ENCODE assay signal across 23 cellular contexts in the genomic region with DNA sequence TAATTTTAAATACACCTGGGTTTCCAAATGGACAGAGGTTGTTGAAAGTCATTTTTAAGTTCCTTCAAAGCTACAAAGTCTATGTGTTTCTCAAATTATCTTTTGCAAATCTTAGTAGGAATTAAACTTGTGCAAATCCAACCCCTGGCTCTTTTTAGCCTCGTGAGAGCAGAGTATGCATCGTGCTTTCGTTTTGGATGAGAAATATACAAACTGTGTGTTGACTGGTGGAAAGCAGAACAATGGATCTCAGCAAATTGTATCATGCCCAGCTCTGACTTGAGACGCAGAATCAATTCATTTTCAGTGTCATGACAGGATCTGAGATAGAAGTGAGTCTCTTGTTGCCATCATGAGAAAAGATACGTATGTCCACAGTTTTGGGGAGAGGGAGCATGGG.
DNase-seq lines count a peak whose midpoint lies in the region; ATAC-seq and TF ChIP-seq lines count a peak whose summit lies in the region.
"Had no signal": no experiment of that assay in that cellular context is flagged by ENCODE, and none has a peak within 500 bp of the region (broad histone marks: within the 10 kb centered on the region; RNA-seq: fewer than 3 reads in every experiment).

No MANE protein-coding gene starts in this region.

- H3K9me2 ChIP-seq in SK-N-SH: no peaks in the 10 kb centered on the region

- H3K4me3 Mint-ChIP-seq in type B pancreatic cell: no peak overlapping the region
- H3K4me3 Mint-ChIP-seq: activated CD8-positive, alpha-beta T cell treated with anti-CD3 and anti-CD28 coated beads for 36 hours; B cell; H9; immature natural killer cell had no signal

- peak overlapping the region in 1 of 2 experiments; percentile 87; a peak in 3 of 4 replicates for H3K27ac ChIP-seq in SK-N-SH (ENCODE audit: low read depth in 2 of 2, low read length in 1 of 2)
- peak overlapping the region; percentile 75 for H3K27ac ChIP-seq in RWPE2 (ENCODE audit: poor library complexity, severe bottlenecking)
- peak overlapping the region; percentile 30 for H3K27ac ChIP-seq in foreskin keratinocyte
- H3K27ac ChIP-seq: adrenal gland, left ventricle myocardium inferior, RWPE1 had no signal

- peak overlapping the region; percentile 62 for H3K27ac Mint-ChIP-seq in type B pancreatic cell
- H3K27ac Mint-ChIP-seq: activated CD8-positive, alpha-beta T cell treated with anti-CD3 and anti-CD28 coated beads for 36 hours; B cell; H9; immature natural killer cell had no signal

- CTCF ChIA-PET in SK-N-SH (lab: Yijun Ruan, JAX): no interaction called here

- peak overlapping the region; percentile 8; the same call in 1 of the 2 replicates for H3K9ac ChIP-seq in SK-N-SH

- TF ChIP-seq EP300 in SK-N-SH (IDR thresholded peaks at IDR 0.05; ENCODE audit: borderline replicate concordance in 1 of 2, low read depth in 1 of 2, low read length in 1 of 2): no peak

- peaks cover 17% of the 10 kb centered on the region for H3K9me3 Mint-ChIP-seq in type B pancreatic cell
- H3K9me3 Mint-ChIP-seq: H9 had no signal

- no peaks in the 10 kb centered on the region for H4K20me1 ChIP-seq in SK-N-SH (ENCODE audit: insufficient read depth)

- H3K27me3 Mint-ChIP-seq in type B pancreatic cell: no peaks in the 10 kb centered on the region
- H3K27me3 Mint-ChIP-seq: activated CD8-positive, alpha-beta T cell treated with anti-CD3 and anti-CD28 coated beads for 36 hours had no signal

- peaks cover 6% of the 10 kb centered on the region for H3F3A ChIP-seq in SK-N-SH (replicated peaks; ENCODE audit: insufficient read depth)

- TF ChIP-seq RAD21 in SK-N-SH (IDR thresholded peaks at IDR 0.05; ENCODE audit: low read length): no peak

- no peaks in the 10 kb centered on the region for H3K27me3 ChIP-seq in SK-N-SH (ENCODE audit: insufficient read depth)
- H3K27me3 ChIP-seq in RWPE2 (ENCODE audit: insufficient read depth, poor library complexity, severe bottlenecking): no peaks in the 10 kb centered on the region
- H3K27me3 ChIP-seq in foreskin keratinocyte: no peaks in the 10 kb centered on the region
- H3K27me3 ChIP-seq: MG63 had no signal

- peak overlapping the region; percentile 7; the same call in 1 of the 2 replicates for H3K4me2 ChIP-seq in SK-N-SH

- no peaks in the 10 kb centered on the region for H3K79me2 ChIP-seq in SK-N-SH (ENCODE audit: insufficient read depth)

- POLR2A ChIA-PET in SK-N-SH (lab: Yijun Ruan, JAX): no interaction called here

- TF ChIP-seq CTCF in SK-N-SH (IDR thresholded peaks at IDR 0.05) (no peak), RWPE2 (IDR thresholded peaks at IDR 0.05; ENCODE audit: poor library complexity, severe bottlenecking) (no peak), foreskin keratinocyte (conservative IDR thresholded peaks at IDR 0.05) (no peak), type B pancreatic cell (conservative IDR thresholded peaks at IDR 0.05) (no peak), mucosa of descending colon (IDR thresholded peaks at IDR 0.05) (no peak)

- no peak for DNase-seq in SK-N-SH
- no peak for DNase-seq in RWPE2 (ENCODE audit: low spot score)
- DNase-seq in foreskin keratinocyte: no peak
- no peak for DNase-seq in type B pancreatic cell (ENCODE audit: extremely low spot score, unreplicated experiment)
- DNase-seq in cardiac septum (ENCODE audit: low spot score): no peak
- no peak for DNase-seq in mucosa of descending colon
- DNase-seq: activated CD8-positive, alpha-beta T cell treated with anti-CD3 and anti-CD28 coated beads for 36 hours; activated gamma-delta T cell treated with Interleukin-2 at 50 U/mL for 16 hours; adrenal gland; cortex of kidney; H9; immature natural killer cell; left ventricle myocardium inferior; MG63; NCI-H2171; NCI-H524; stimulated activated CD4-positive, alpha-beta T cell treated with anti-CD3 and anti-CD28 coated beads, Interleukin-4, amount 100 ng/mL, for 1 hour; stimulated activated naive CD8-positive, alpha-beta T cell treated with anti-CD3 and anti-CD28 coated beads, Interleukin-15, Interleukin-2, amounts not matched to agents 100 U/mL and 50 U/mL, for 24 hours had no signal

- WGBS in SK-N-SH (ENCODE audit: low lambda C conversion rate): 89% methylated on average over 5 of the region's 5 CpGs

- ATAC-seq in SK-N-SH treated with all-trans-retinoic acid at 6 μM for 48 hours (no peak), RWPE2 (ENCODE audit: low read depth) (no peak), foreskin keratinocyte (no peak), HG03280 (IDR thresholded peaks at IDR 0.05; ENCODE audit: unreplicated experiment) (no peak), mucosa of descending colon (no peak)
- ATAC-seq: activated CD4-positive, CD25-positive, alpha-beta regulatory T cell treated with anti-CD3 and anti-CD28 coated beads, Interleukin-2, amount 50 U/mL, for 24 hours; stimulated activated naive CD8-positive, alpha-beta T cell treated with anti-CD3 and anti-CD28 coated beads, Interleukin-15, Interleukin-2, amounts not matched to agents 100 U/mL and 50 U/mL, for 24 hours had no signal

- H3K36me3 ChIP-seq in SK-N-SH (replicated peaks in 1 of 2; ENCODE audit: control insufficient read depth in 1 of 2, insufficient read depth in 2 of 2, low read length in 1 of 2) (no peaks in the 10 kb centered on the region), RWPE2 (ENCODE audit: low read depth) (no peaks in the 10 kb centered on the region), mucosa of descending colon (ENCODE audit: low read depth) (no peaks in the 10 kb centered on the region)
- H3K36me3 ChIP-seq: adrenal gland, left ventricle myocardium inferior, MG63 had no signal

- H3K4me3 ChIP-seq in SK-N-SH (ENCODE audit: low read depth in 2 of 2, low read length in 1 of 2): no peak overlapping the region
- no peak overlapping the region for H3K4me3 ChIP-seq in RWPE2 (ENCODE audit: severe bottlenecking)
- no peak overlapping the region for H3K4me3 ChIP-seq in mucosa of descending colon
- H3K4me3 ChIP-seq: adrenal gland, left ventricle myocardium inferior, MG63 had no signal

- H3K4me1 ChIP-seq in SK-N-SH (ENCODE audit: control insufficient read depth in 1 of 2, insufficient read depth in 2 of 2, low read depth in 1 of 2, low read length in 1 of 2) (0 out of 4 replicates have a peak, but pooled peaks cover 0 to 5% of the 10 kb centered on the region in 2 experiments), RWPE2 (ENCODE audit: insufficient read depth, poor library complexity, severe bottlenecking) (peaks cover 24% of the 10 kb centered on the region), foreskin keratinocyte (peaks cover 30% of the 10 kb centered on the region), mucosa of descending colon (ENCODE audit: low read depth) (no peaks in the 10 kb centered on the region)
- H3K4me1 ChIP-seq: adrenal gland, left ventricle myocardium inferior had no signal

- intact Hi-C loops in cardiac septum (cut with DNase I): no loop called here
- intact Hi-C loops in mucosa of descending colon (cut with DNase I, micrococcal nuclease): no loop called here

- no peaks in the 10 kb centered on the region for H3K36me3 Mint-ChIP-seq in type B pancreatic cell

- peak overlapping the region; percentile 56 for H2AFZ ChIP-seq in SK-N-SH (ENCODE audit: low read depth)

- H3K4me1 Mint-ChIP-seq in type B pancreatic cell (ENCODE audit: unreplicated experiment): peaks cover 18% of the 10 kb centered on the region
- H3K4me1 Mint-ChIP-seq: B cell, immature natural killer cell had no signal

- H3K9me3 ChIP-seq in SK-N-SH: no peaks in the 10 kb centered on the region
- H3K9me3 ChIP-seq in RWPE2 (ENCODE audit: severe bottlenecking): no peaks in the 10 kb centered on the region
- H3K9me3 ChIP-seq in mucosa of descending colon: no peaks in the 10 kb centered on the region
- H3K9me3 ChIP-seq: adrenal gland, left ventricle myocardium inferior, MG63 had no signal

TF ChIP-seq in SK-N-SH, 30 proteins besides CTCF, POLR2A, EP300 and RAD21 (continues in another document):
- no peak for TF ChIP-seq CHD2 (IDR thresholded peaks at IDR 0.05; ENCODE audit: low read length, partially characterized antibody)
- no peak for TF ChIP-seq POLR2AphosphoS5 (IDR thresholded peaks at IDR 0.05; ENCODE audit: low read depth, low read length)
- TF ChIP-seq YY1 (IDR thresholded peaks at IDR 0.05; ENCODE audit: low read depth): no peak
- no peak for TF ChIP-seq TCF12 (IDR thresholded peaks at IDR 0.05)
- no peak for TF ChIP-seq ELF1 (IDR thresholded peaks at IDR 0.05)
- no peak for TF ChIP-seq RCOR1 (IDR thresholded peaks at IDR 0.05; ENCODE audit: low read length)
- TF ChIP-seq SIN3A (IDR thresholded peaks at IDR 0.05; ENCODE audit: borderline replicate concordance, low read depth, low read length): no peak
- TF ChIP-seq JUND (IDR thresholded peaks at IDR 0.05): no peak
- no peak for TF ChIP-seq USF1 (IDR thresholded peaks at IDR 0.05; ENCODE audit: borderline replicate concordance, low read depth)
- TF ChIP-seq NRF1 (IDR thresholded peaks at IDR 0.05; ENCODE audit: low read depth, low read length): no peak
- TF ChIP-seq GABPA (IDR thresholded peaks at IDR 0.05; ENCODE audit: low read depth): no peak

TF ChIP-seq in SK-N-SH treated with all-trans-retinoic acid at 6 μM for 48 hours, 23 proteins besides CTCF, POLR2A, EP300 and RAD21 (continues in another document):
- TF ChIP-seq SNAI2 (CRISPR knock-in tag; IDR thresholded peaks at IDR 0.05) (no peak), ZNF565 (CRISPR knock-in tag; conservative IDR thresholded peaks at IDR 0.05; ENCODE audit: low read depth) (no peak), BACH2 (CRISPR knock-in tag; IDR thresholded peaks at IDR 0.05; ENCODE audit: borderline replicate concordance) (no peak), ZC3H10 (CRISPR knock-in tag; IDR thresholded peaks at IDR 0.05) (no peak), TOX (CRISPR knock-in tag; IDR thresholded peaks at IDR 0.05; ENCODE audit: borderline replicate concordance) (no peak), ISL1 (CRISPR knock-in tag; IDR thresholded peaks at IDR 0.05) (no peak), GLIS3 (CRISPR knock-in tag; IDR thresholded peaks at IDR 0.05) (no peak), ARNTL (CRISPR knock-in tag; IDR thresholded peaks at IDR 0.05; ENCODE audit: borderline replicate concordance, low read depth) (no peak), ZNF8 (CRISPR knock-in tag; IDR thresholded peaks at IDR 0.05) (no peak)
- TF ChIP-seq, protein P1, sequence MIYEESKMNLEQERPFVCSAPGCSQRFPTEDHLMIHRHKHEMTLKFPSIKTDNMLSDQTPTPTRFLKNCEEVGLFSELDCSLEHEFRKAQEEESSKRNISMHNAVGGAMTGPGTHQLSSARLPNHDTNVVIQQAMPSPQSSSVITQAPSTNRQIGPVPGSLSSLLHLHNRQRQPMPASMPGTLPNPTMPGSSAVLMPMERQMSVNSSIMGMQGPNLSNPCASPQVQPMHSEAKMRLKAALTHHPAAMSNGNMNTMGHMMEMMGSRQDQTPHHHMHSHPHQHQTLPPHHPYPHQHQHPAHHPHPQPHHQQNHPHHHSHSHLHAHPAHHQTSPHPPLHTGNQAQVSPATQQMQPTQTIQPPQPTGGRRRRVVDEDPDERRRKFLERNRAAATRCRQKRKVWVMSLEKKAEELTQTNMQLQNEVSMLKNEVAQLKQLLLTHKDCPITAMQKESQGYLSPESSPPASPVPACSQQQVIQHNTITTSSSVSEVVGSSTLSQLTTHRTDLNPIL (CRISPR knock-in tag; IDR thresholded peaks at IDR 0.05; ENCODE audit: low read depth): no peak
